9 cellular contexts compared by ENCODE assay signal in the genomic region with DNA sequence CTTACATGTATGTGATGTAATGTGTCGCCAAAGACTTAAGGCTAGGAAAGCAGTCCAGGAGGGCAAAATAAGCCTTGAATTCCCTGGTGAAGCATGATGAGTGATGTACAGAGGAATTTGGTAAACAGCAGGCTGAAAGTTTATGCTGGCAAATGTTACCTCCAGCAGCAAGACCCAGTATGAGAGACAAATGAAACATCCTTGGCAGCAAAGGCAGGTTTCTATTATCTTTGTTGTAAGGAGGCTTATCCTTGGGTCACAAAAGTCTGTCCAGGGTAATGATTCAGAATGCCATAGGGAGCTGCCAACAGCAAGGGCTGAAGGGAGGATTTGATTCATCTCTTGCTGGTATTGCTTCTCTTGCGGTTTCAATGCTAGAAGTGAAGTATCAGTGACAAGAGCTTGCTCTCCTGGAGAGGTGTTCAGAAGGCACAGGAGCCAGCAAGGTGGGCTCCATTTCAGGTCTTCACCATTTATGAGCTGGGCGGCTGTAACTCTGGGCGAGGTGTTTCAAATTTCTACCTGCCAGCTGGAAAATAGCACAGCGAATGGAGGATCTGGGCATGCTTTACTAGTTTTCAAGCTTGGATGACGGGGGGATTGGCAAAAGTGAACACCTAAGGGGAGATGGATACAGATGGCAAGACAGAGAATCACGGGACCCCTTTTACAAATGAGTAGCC.
DNase-seq lines count a peak whose midpoint lies in the region.
"Had no signal": no experiment of that assay in that cellular context is flagged by ENCODE, and none has a peak within 500 bp of the region (broad histone marks: within the 10 kb centered on the region; RNA-seq: fewer than 3 reads in every experiment).

No MANE protein-coding gene starts in this region.

- H4K20me1 ChIP-seq in GM23248 (ENCODE audit: insufficient read depth) = no peaks in the 10 kb centered on the region

- peaks cover 11% of the 10 kb centered on the region; the same call in 1 of the 2 replicates for H3F3A ChIP-seq in GM23248 (ENCODE audit: insufficient read depth)

- H3K4me2 ChIP-seq in GM23248 (ENCODE audit: unreplicated experiment) = peak overlapping the region; percentile 34

- H3K9ac ChIP-seq in GM23248 = no peak overlapping the region
- H3K9ac ChIP-seq: parathyroid adenoma had no signal

- H3K36me3 ChIP-seq in GM23248 (ENCODE audit: low read depth) = no peaks in the 10 kb centered on the region

- no peaks in the 10 kb centered on the region; the same call in 1 of the 2 replicates for H3K27me3 ChIP-seq in GM23248 (replicated peaks; ENCODE audit: insufficient read depth)

- no peak overlapping the region for H2AFZ ChIP-seq in GM23248

- H3K4me3 ChIP-seq in GM23248 = no peak overlapping the region

- DNase-seq in AG20443 (ENCODE audit: low spot score) = peak; percentile 42
- DNase-seq in GM23248 = peak; percentile 60
- DNase-seq in amniotic stem cell (lab: John Stamatoyannopoulos, UW) = peak; percentile 1
- peak; percentile 68 for DNase-seq in kidney tubule cell (ENCODE audit: low spot score)
- no peak for DNase-seq in COR-L47 (lab: John Stamatoyannopoulos, UW)
- no peak for DNase-seq in stimulated activated naive CD4-positive, alpha-beta T cell treated with Interleukin-2 at 50 U/mL for 16 hours (lab: John Stamatoyannopoulos, UW)
- no peak for DNase-seq in NCI-H748 treated with DMSO at 0.1 percent for 48 hours (lab: John Stamatoyannopoulos, UW)
- DNase-seq in superior temporal gyrus (ENCODE audit: extremely low spot score) = no peak

- 49 to 51% methylated on average over 7 of the region's 7 CpGs for WGBS in GM23248 (ENCODE audit: low coverage in 1 of 2, low lambda C conversion rate in 2 of 2, missing lambda C conversion rate in 2 of 2), 2 experiments

- no peaks in the 10 kb centered on the region for H3K9me3 ChIP-seq in GM23248 (ENCODE audit: low read depth)

- no peaks in the 10 kb centered on the region for H3K79me2 ChIP-seq in GM23248 (ENCODE audit: insufficient read depth)
- H3K79me2 ChIP-seq: parathyroid adenoma had no signal

- H3K4me1 ChIP-seq in GM23248 (ENCODE audit: insufficient read depth) = peaks cover 11% of the 10 kb centered on the region; the same call in 1 of the 2 replicates
- H3K4me1 ChIP-seq: parathyroid adenoma had no signal

- no peak overlapping the region; the same call in 1 of the 2 replicates for H3K27ac ChIP-seq in GM23248
- H3K27ac ChIP-seq: parathyroid adenoma had no signal

- in situ Hi-C loops in GM23248 (cut with MboI) = loop anchor here (10.0 kb wide), 1 partner anchor 504 kb away; no protein-coding TSS in a partner anchor

- H3K9me2 ChIP-seq in GM23248 (ENCODE audit: insufficient read depth) = no peaks in the 10 kb centered on the region

Comparison
In these comparisons a context has a peak if more than half of its experiments do, and no peak if none do; other contexts are left out.
1. DNase-seq: peak in AG20443 (single experiment), GM23248 (single experiment), amniotic stem cell (single experiment) and kidney tubule cell (single experiment); none in COR-L47 (single experiment), stimulated activated naive CD4-positive, alpha-beta T cell treated with Interleukin-2 at 50 U/mL for 16 hours (single experiment), NCI-H748 treated with DMSO at 0.1 percent for 48 hours (single experiment) and superior temporal gyrus (single experiment).